8 cellular contexts compared by ENCODE assay signal in genomic region chr16:21513337-21513741, GRCh38.
DNase-seq lines count a peak whose midpoint lies in the region; ATAC-seq and TF ChIP-seq lines count a peak whose summit lies in the region.
"Not testable (repeated sequence)": the region's sequence is repeated elsewhere in the genome, so short reads cannot be mapped to it uniquely, and the experiment has no call there.

No MANE protein-coding gene starts in this region.

- H2BK15ac ChIP-seq in IMR-90 (ENCODE audit: low read depth, low read length): not testable (repeated sequence)

- not testable (repeated sequence) for BruUV-seq in IMR-90 (replicated peaks; lab: Mats Ljungman, UMichigan)

- H3K9ac ChIP-seq in IMR-90 (ENCODE audit: low read depth, low read length): not testable (repeated sequence)

- not testable (repeated sequence) for H4K5ac ChIP-seq in IMR-90 (ENCODE audit: low read depth, low read length)

- DNase-seq in COLO668 (lab: John Stamatoyannopoulos, UW; ENCODE audit: unreplicated experiment): peak; percentile 64
- DNase-seq in IMR-90; activated naive CD8-positive, alpha-beta T cell treated with anti-CD3 and anti-CD28 coated beads, Interleukin-2, amount 50 U/mL, for 24 hours: not testable (repeated sequence)
- DNase-seq in epithelial cell of esophagus (ENCODE audit: low read depth): peak; percentile 25
- peak; percentile 84 for DNase-seq in posterior vena cava (ENCODE audit: low spot score)
- peak; percentile 49 for DNase-seq in testis

- in situ Hi-C loops in IMR-90 (cut with MboI; ENCODE audit: low sequenced_read_pairs): not testable (repeated sequence)

- H3K79me1 ChIP-seq in IMR-90 (ENCODE audit: low read depth in 1 of 2, low read length in 2 of 2): peaks cover 11 to 66% of the 10 kb centered on the region in 2 experiments; a peak in 3 of 4 replicates

- H3K56ac ChIP-seq in IMR-90 (ENCODE audit: extremely low read depth, insufficient read depth, low read length): not testable (repeated sequence)

- peaks cover 56% of the 10 kb centered on the region for H3K4me1 Mint-ChIP-seq in T-helper 1 cell treated with Interleukin-12 subunit alpha and Interleukin-12 subunit beta and Interleukin-4 antibody, amounts not matched to agents 30 μg/mL and 1 μg/mL, for 36 hours (ENCODE audit: low read depth)
- H3K4me1 Mint-ChIP-seq in activated naive CD8-positive, alpha-beta T cell treated with anti-CD3 and anti-CD28 coated beads, Interleukin-2, amount 50 U/mL, for 24 hours: peaks cover 76% of the 10 kb centered on the region

- CTCF ChIA-PET in IMR-90 (lab: Yijun Ruan, JAX): not testable (repeated sequence)

- H3K36me3 Mint-ChIP-seq in T-helper 1 cell treated with Interleukin-12 subunit alpha and Interleukin-12 subunit beta and Interleukin-4 antibody, amounts not matched to agents 30 μg/mL and 1 μg/mL, for 36 hours (ENCODE audit: low read depth): peaks cover 27% of the 10 kb centered on the region
- H3K36me3 Mint-ChIP-seq in activated naive CD8-positive, alpha-beta T cell treated with anti-CD3 and anti-CD28 coated beads, Interleukin-2, amount 50 U/mL, for 24 hours (ENCODE audit: low read depth): peaks cover 39% of the 10 kb centered on the region

- not testable (repeated sequence) for TF ChIP-seq POLR2A in IMR-90 (IDR thresholded peaks at IDR 0.05; ENCODE audit: low read depth, low read length); testis (IDR thresholded peaks at IDR 0.05)

- WGBS in IMR-90 (ENCODE audit: extremely low coverage in 2 of 2, insufficient read length in 1 of 2), 2 experiments: 87% methylated on average over 6 of the region's 9 CpGs; no CpG with 5 or more reads in 1 of the 2 experiments
- 39 to 43% methylated on average over 8 to 9 of the region's 9 CpGs for WGBS in testis, 2 donors

- not testable (repeated sequence) for H2BK120ac ChIP-seq in IMR-90 (ENCODE audit: low read depth, low read length)

- not testable (repeated sequence) for H2AK9ac ChIP-seq in IMR-90 (replicated peaks; ENCODE audit: low read depth, low read length, poor library complexity)

- H4K8ac ChIP-seq in IMR-90 (ENCODE audit: low read depth in 2 of 2, low read length in 2 of 2): not testable (repeated sequence)

- not testable (repeated sequence) for H3K27me3 Mint-ChIP-seq in T-helper 1 cell treated with Interleukin-12 subunit alpha and Interleukin-12 subunit beta and Interleukin-4 antibody, amounts not matched to agents 30 μg/mL and 1 μg/mL, for 36 hours (ENCODE audit: low read depth); activated naive CD8-positive, alpha-beta T cell treated with anti-CD3 and anti-CD28 coated beads, Interleukin-2, amount 50 U/mL, for 24 hours

- not testable (repeated sequence) for TF ChIP-seq RAD21 in IMR-90 (IDR thresholded peaks at IDR 0.05; ENCODE audit: low read length)

- H3K9me3 Mint-ChIP-seq in T-helper 1 cell treated with Interleukin-12 subunit alpha and Interleukin-12 subunit beta and Interleukin-4 antibody, amounts not matched to agents 30 μg/mL and 1 μg/mL, for 36 hours; activated naive CD8-positive, alpha-beta T cell treated with anti-CD3 and anti-CD28 coated beads, Interleukin-2, amount 50 U/mL, for 24 hours: not testable (repeated sequence)

- peak overlapping the region; percentile 18; the same call in 1 of the 2 replicates for H3K4ac ChIP-seq in IMR-90 (ENCODE audit: low read depth, low read length)

- H3K4me2 ChIP-seq in IMR-90 (ENCODE audit: low read depth, low read length): not testable (repeated sequence)

- peak overlapping the region; percentile 2 for H2BK5ac ChIP-seq in IMR-90 (ENCODE audit: low read depth, low read length, poor library complexity, severe bottlenecking)

- not testable (repeated sequence) for TF ChIP-seq CTCF in IMR-90 (conservative IDR thresholded peaks at IDR 0.05; ENCODE audit: low read depth, low read length); epithelial cell of esophagus (IDR thresholded peaks at IDR 0.05; ENCODE audit: insufficient read depth, low read depth, low read length, missing control alignments); testis (IDR thresholded peaks at IDR 0.05)

- dilution Hi-C loops in IMR-90 (cut with HindIII; ENCODE audit: low sequenced_read_pairs, unreplicated experiment): not testable (repeated sequence)

- H3K23ac ChIP-seq in IMR-90 (ENCODE audit: low read depth, low read length): 0 out of 2 replicates have a peak overlapping the region, but pooled peaks have one; percentile 4

- peak overlapping the region; percentile 36 for H3K27ac Mint-ChIP-seq in T-helper 1 cell treated with Interleukin-12 subunit alpha and Interleukin-12 subunit beta and Interleukin-4 antibody, amounts not matched to agents 30 μg/mL and 1 μg/mL, for 36 hours
- peak overlapping the region; percentile 75 for H3K27ac Mint-ChIP-seq in activated naive CD8-positive, alpha-beta T cell treated with anti-CD3 and anti-CD28 coated beads, Interleukin-2, amount 50 U/mL, for 24 hours

- H3K14ac ChIP-seq in IMR-90 (replicated peaks; ENCODE audit: low read depth, low read length): not testable (repeated sequence)

- H3K4me1 ChIP-seq in IMR-90 (ENCODE audit: control insufficient read depth, insufficient read depth, low read length): peaks cover 33% of the 10 kb centered on the region
- H3K4me1 ChIP-seq in testis: peaks cover 70% of the 10 kb centered on the region

- peak overlapping the region; percentile 29; the same call in 1 of the 2 replicates for H2AK5ac ChIP-seq in IMR-90 (ENCODE audit: low read depth, low read length)

- H2BK20ac ChIP-seq in IMR-90 (ENCODE audit: low read depth, low read length): not testable (repeated sequence)

- not testable (repeated sequence) for H3K4me3 Mint-ChIP-seq in T-helper 1 cell treated with Interleukin-12 subunit alpha and Interleukin-12 subunit beta and Interleukin-4 antibody, amounts not matched to agents 30 μg/mL and 1 μg/mL, for 36 hours; activated naive CD8-positive, alpha-beta T cell treated with anti-CD3 and anti-CD28 coated beads, Interleukin-2, amount 50 U/mL, for 24 hours

- POLR2A ChIA-PET in IMR-90 (lab: Charles Lee; ENCODE audit: unreplicated experiment): not testable (repeated sequence)

- H3K36me3 ChIP-seq in IMR-90 (ENCODE audit: control insufficient read depth, insufficient read depth, low read length); testis (ENCODE audit: low read depth, missing control alignments): not testable (repeated sequence)

- H3K9me1 ChIP-seq in IMR-90 (ENCODE audit: insufficient read depth, low read length): peaks cover 38% of the 10 kb centered on the region

- H3K4me3 ChIP-seq in IMR-90 (ENCODE audit: insufficient read depth, low read depth, low read length); epithelial cell of esophagus (ENCODE audit: low read length); testis: not testable (repeated sequence)

- H3K18ac ChIP-seq in IMR-90 (ENCODE audit: low read depth, low read length): not testable (repeated sequence)

- ATAC-seq in IMR-90 (ENCODE audit: low read depth); activated naive CD8-positive, alpha-beta T cell treated with anti-CD3 and anti-CD28 coated beads, Interleukin-2, amount 50 U/mL, for 24 hours: not testable (repeated sequence)

- H3K9me3 ChIP-seq in IMR-90 (ENCODE audit: control insufficient read depth, insufficient read depth, low read length); testis: not testable (repeated sequence)

- H2AFZ ChIP-seq in IMR-90 (replicated peaks; ENCODE audit: low read length, poor library complexity): not testable (repeated sequence)

- H4K91ac ChIP-seq in IMR-90 (ENCODE audit: insufficient read depth, low read depth, low read length): not testable (repeated sequence)

- intact Hi-C loops in IMR-90 (cut with micrococcal nuclease); posterior vena cava (cut with DNase I); testis (cut with DNase I; ENCODE audit: low total_unique reads): not testable (repeated sequence)

- H3K27me3 ChIP-seq in IMR-90 (ENCODE audit: control insufficient read depth, insufficient read depth, low read length); layer of hippocampus (ENCODE audit: control insufficient read depth, insufficient read depth, low read length); testis: not testable (repeated sequence)

- peaks cover 87% of the 10 kb centered on the region for H4K20me1 ChIP-seq in IMR-90 (ENCODE audit: insufficient read depth, low read length)

- not testable (repeated sequence) for H3K27ac ChIP-seq in IMR-90 (ENCODE audit: insufficient read depth, low read length)
- H3K27ac ChIP-seq in layer of hippocampus (ENCODE audit: low read depth, low read length) (peak overlapping the region; percentile 39), testis (peak overlapping the region; percentile 16 to 45)
